9 cellular contexts compared by ENCODE assay signal in the genomic region with DNA sequence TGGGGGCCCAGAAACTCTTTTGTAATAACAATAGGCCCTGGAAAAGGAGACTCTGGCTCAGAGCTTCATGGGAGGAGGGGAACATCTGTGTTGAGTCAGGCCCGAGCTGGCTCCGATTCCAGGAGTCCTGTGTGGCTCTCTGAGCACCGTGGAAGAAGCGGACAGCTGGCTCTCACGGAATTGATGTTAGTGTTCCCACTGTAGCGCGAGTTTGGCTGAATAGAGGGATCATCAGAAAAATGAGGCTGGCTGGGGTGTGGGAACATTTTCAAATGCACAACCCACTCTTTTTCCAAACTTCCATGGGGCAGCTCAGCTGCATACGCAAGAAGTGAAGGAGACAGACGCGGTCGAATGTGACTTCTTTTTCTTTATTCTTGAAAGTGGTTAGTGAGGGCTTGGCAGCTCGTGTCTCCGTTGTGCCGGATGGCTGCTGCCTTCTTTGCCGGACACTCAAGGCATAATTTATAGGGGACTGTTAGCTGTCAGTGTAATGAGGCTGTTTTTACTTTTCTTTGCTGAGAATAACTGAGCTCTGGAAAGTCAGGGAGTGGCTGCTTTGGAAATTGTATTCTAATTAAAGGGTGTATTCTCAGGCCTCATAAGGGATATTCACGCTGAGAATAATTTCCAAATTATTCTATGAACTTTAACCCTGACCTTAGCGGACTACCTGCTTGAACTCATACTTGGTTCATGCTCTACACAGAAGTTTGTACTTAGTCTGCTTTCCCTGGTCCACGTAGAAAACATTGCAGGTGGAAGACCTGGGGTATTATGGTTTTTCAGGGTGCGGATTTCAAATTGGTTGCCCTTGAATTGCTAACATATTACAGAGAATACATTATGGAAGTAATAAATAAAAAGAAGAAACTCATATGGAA. TPM values are rescaled to one million over a fixed set of nuclear protein-coding genes. Genes with fewer than 3 reads are reported as not detected.
DNase-seq lines count a peak whose midpoint lies in the region; ATAC-seq and TF ChIP-seq lines count a peak whose summit lies in the region.
"Had no signal": no experiment of that assay in that cellular context is flagged by ENCODE, and none has a peak within 500 bp of the region (broad histone marks: within the 10 kb centered on the region; RNA-seq: fewer than 3 reads in every experiment).

No MANE protein-coding gene starts in this region.

- H3K4me1 Mint-ChIP-seq in neural progenitor cell: peaks cover 10% of the 10 kb centered on the region
- H3K4me1 Mint-ChIP-seq in naive thymus-derived CD8-positive, alpha-beta T cell: peaks cover 24 to 62% (median 44%) of the 10 kb centered on the region in 4 donors

- H3K4me3 Mint-ChIP-seq in neural progenitor cell: no peak overlapping the region
- no peak overlapping the region for H3K4me3 Mint-ChIP-seq in naive thymus-derived CD8-positive, alpha-beta T cell

- H2AFZ ChIP-seq in neural progenitor cell (replicated peaks): peak overlapping the region; percentile 40

- H3K4me2 ChIP-seq in neural progenitor cell: peak overlapping the region; percentile 40

- no peaks in the 10 kb centered on the region for H4K20me1 ChIP-seq in neural progenitor cell (ENCODE audit: low read depth)

- no peak for ATAC-seq in HG02588 (IDR thresholded peaks at IDR 0.05; ENCODE audit: unreplicated experiment)
- ATAC-seq in naive thymus-derived CD8-positive, alpha-beta T cell: no peak

- H3K27me3 ChIP-seq in Peyer's patch (no peaks in the 10 kb centered on the region), neural progenitor cell (no peaks in the 10 kb centered on the region)
- no peaks in the 10 kb centered on the region for H3K27me3 ChIP-seq in effector memory CD4-positive, alpha-beta T cell (replicated peaks; ENCODE audit: control insufficient read depth, insufficient read depth, low read length, poor library complexity, severe bottlenecking)

- TF ChIP-seq POLR2A in Peyer's patch (IDR thresholded peaks at IDR 0.05): no peak

- H3K4me1 ChIP-seq in Peyer's patch (peaks cover 0 to 5% (median 0%) of the 10 kb centered on the region in 4 donors), neural progenitor cell (peaks cover 6% of the 10 kb centered on the region)
- peaks cover 30% of the 10 kb centered on the region for H3K4me1 ChIP-seq in effector memory CD4-positive, alpha-beta T cell (ENCODE audit: control insufficient read depth, insufficient read depth, low read length, poor library complexity, severe bottlenecking)

- H3K9me3 Mint-ChIP-seq in neural progenitor cell: no peaks in the 10 kb centered on the region
- no peaks in the 10 kb centered on the region for H3K9me3 Mint-ChIP-seq in naive thymus-derived CD8-positive, alpha-beta T cell

- DNase-seq in AG09309 (ENCODE audit: low read depth): peak; percentile 85
- DNase-seq in Peyer's patch: peak in 1 of 3 donors; percentile 66
- DNase-seq in fibroblast of villous mesenchyme (ENCODE audit: low read depth): peak; percentile 87
- peak; percentile 52 for DNase-seq in neural progenitor cell (ENCODE audit: low spot score)
- no peak for DNase-seq in HuH-7.5 (ENCODE audit: low spot score)
- DNase-seq in naive thymus-derived CD8-positive, alpha-beta T cell: no peak
- DNase-seq in effector memory CD4-positive, alpha-beta T cell: no peak
- DNase-seq: NCI-H226 had no signal

- no peaks in the 10 kb centered on the region for H3K27me3 Mint-ChIP-seq in neural progenitor cell (ENCODE audit: insufficient read depth, low read depth)
- H3K27me3 Mint-ChIP-seq in naive thymus-derived CD8-positive, alpha-beta T cell: no peaks in the 10 kb centered on the region

- no peaks in the 10 kb centered on the region for H3F3A ChIP-seq in neural progenitor cell (ENCODE audit: low read depth)

- H3K27ac Mint-ChIP-seq in neural progenitor cell: peak overlapping the region; percentile 36
- H3K27ac Mint-ChIP-seq in naive thymus-derived CD8-positive, alpha-beta T cell: no peak overlapping the region

- no peak overlapping the region for H3K9ac ChIP-seq in neural progenitor cell

- POLR2A ChIA-PET in naive thymus-derived CD8-positive, alpha-beta T cell (lab: Charles Lee): no interaction called here

- peaks cover 6% of the 10 kb centered on the region for H3K36me3 Mint-ChIP-seq in neural progenitor cell
- H3K36me3 Mint-ChIP-seq in naive thymus-derived CD8-positive, alpha-beta T cell: peaks cover 18 to 51% (median 32%) of the 10 kb centered on the region in 3 donors

- H3K36me3 ChIP-seq in Peyer's patch: no peaks in the 10 kb centered on the region
- H3K36me3 ChIP-seq in neural progenitor cell: no peaks in the 10 kb centered on the region
- H3K36me3 ChIP-seq in effector memory CD4-positive, alpha-beta T cell (ENCODE audit: control insufficient read depth, insufficient read depth, low read length): peaks cover 17% of the 10 kb centered on the region

- peak overlapping the region in 3 of 4 donors; percentile 3 to 54 (median 50) for H3K27ac ChIP-seq in Peyer's patch
- H3K27ac ChIP-seq in neural progenitor cell: no peak overlapping the region
- no peak overlapping the region for H3K27ac ChIP-seq in effector memory CD4-positive, alpha-beta T cell (ENCODE audit: insufficient read depth, low read length, poor library complexity, severe bottlenecking)

- H3K4me3 ChIP-seq in AG09309 (ENCODE audit: control insufficient read depth, low read depth, low read length): peak overlapping the region; percentile 16
- peak overlapping the region in 1 of 4 donors; percentile 24 for H3K4me3 ChIP-seq in Peyer's patch
- peak overlapping the region; percentile 43 for H3K4me3 ChIP-seq in fibroblast of villous mesenchyme (ENCODE audit: low read depth, low read length)
- H3K4me3 ChIP-seq in neural progenitor cell: no peak overlapping the region
- no peak overlapping the region for H3K4me3 ChIP-seq in effector memory CD4-positive, alpha-beta T cell (ENCODE audit: insufficient read depth, low read depth, low read length, poor library complexity, severe bottlenecking)

- H3K79me2 ChIP-seq in neural progenitor cell (ENCODE audit: low read depth): no peaks in the 10 kb centered on the region

- H3K9me3 ChIP-seq in Peyer's patch: no peaks in the 10 kb centered on the region
- H3K9me3 ChIP-seq in neural progenitor cell (ENCODE audit: low read depth): no peaks in the 10 kb centered on the region
- H3K9me3 ChIP-seq in effector memory CD4-positive, alpha-beta T cell (ENCODE audit: control insufficient read depth, low read length): no peaks in the 10 kb centered on the region

- TF ChIP-seq CTCF in AG09309 (IDR thresholded peaks at IDR 0.05; ENCODE audit: control insufficient read depth, insufficient read depth, low read depth, low read length, missing control alignments) (no peak), Peyer's patch (IDR thresholded peaks at IDR 0.05) (no peak), fibroblast of villous mesenchyme (IDR thresholded peaks at IDR 0.05; ENCODE audit: insufficient read depth, low read depth, low read length) (no peak), neural progenitor cell (IDR thresholded peaks at IDR 0.05) (no peak)

RNA-seq across cellular contexts. Expression of a gene that starts 23.1 kb away (rescaled TPM):
- 10 to 100 TPM in 2 of 4 donors, 1 to 10 TPM in 2; 4.3 to 36.3 (median 9.0) TPM for total RNA-seq in Peyer's patch
- 28.3 and 39.3 TPM in 2 replicates for total RNA-seq in fibroblast of villous mesenchyme
- 5.1 and 7.1 TPM in 2 replicates for total RNA-seq in neural progenitor cell (ENCODE audit: low replicate concordance)
- 10 to 100 TPM; 22.1 to 27.8 TPM for total RNA-seq in naive thymus-derived CD8-positive, alpha-beta T cell
- 10 to 100 TPM; 41.5 to 66.5 (median 56.6) TPM for polyA plus RNA-seq in naive thymus-derived CD8-positive, alpha-beta T cell

Comparison
In these comparisons a context has a peak if more than half of its experiments do, and no peak if none do; other contexts are left out.
1. DNase-seq: peak in AG09309 (single experiment), fibroblast of villous mesenchyme (single experiment) and neural progenitor cell (single experiment); none in HuH-7.5 (single experiment), naive thymus-derived CD8-positive, alpha-beta T cell (0 of 10) and effector memory CD4-positive, alpha-beta T cell (0 of 3).
2. H3K4me3 ChIP-seq: peak in AG09309 (single experiment) and fibroblast of villous mesenchyme (single experiment); none in neural progenitor cell (single experiment) and effector memory CD4-positive, alpha-beta T cell (single experiment).
3. H3K27ac ChIP-seq: peak in Peyer's patch (3 of 4); none in neural progenitor cell (single experiment) and effector memory CD4-positive, alpha-beta T cell (single experiment).